ENCODE assay signal across 17 cellular contexts in genomic region chr7:121446526-121446925, GRCh38.
"Had no signal": no experiment of that assay in that cellular context is flagged by ENCODE, and none has a peak within 500 bp of the region (broad histone marks: within the 10 kb centered on the region; RNA-seq: fewer than 3 reads in every experiment).

No MANE protein-coding gene starts in this region.

- H3K27ac ChIP-seq: epithelial cell of prostate, SJCRH30 had no signal

- H3K27ac Mint-ChIP-seq: activated CD8-positive, alpha-beta T cell treated with anti-CD3 and anti-CD28 coated beads for 36 hours; activated T-cell treated with anti-CD3 and anti-CD28 coated beads, Interleukin-2, amount 50 U/mL, for 72 hours; naive thymus-derived CD8-positive, alpha-beta T cell; stimulated activated memory B cell treated with anti-CD40 and anti-IgM and Interleukin-4, amounts not matched to agents 10 μg/mL and 1 μg/mL and 100 μg/mL, for 72 hours; type B pancreatic cell had no signal

- H3K27me3 ChIP-seq: SJCRH30 had no signal

- DNase-seq: activated CD4-positive, CD25-positive, alpha-beta regulatory T cell treated with anti-CD3 and anti-CD28 coated beads, Interleukin-2, amount 50 U/mL, for 72 hours; activated CD8-positive, alpha-beta memory T cell treated with anti-CD3 and anti-CD28 coated beads, Interleukin-2, amount 50 U/mL, for 4 hours; activated CD8-positive, alpha-beta T cell treated with anti-CD3 and anti-CD28 coated beads for 36 hours; activated T-cell treated with anti-CD3 and anti-CD28 coated beads, Interleukin-2, amount 50 U/mL, for 72 hours; central memory CD4-positive, alpha-beta T cell; effector CD8-positive, alpha-beta T cell; glutamatergic neuron; islet precursor cell; lower lobe of right lung; naive thymus-derived CD8-positive, alpha-beta T cell; posterior cingulate gyrus; SJCRH30; substantia nigra had no signal

- H3K27me3 Mint-ChIP-seq: activated CD8-positive, alpha-beta T cell treated with anti-CD3 and anti-CD28 coated beads for 36 hours; naive thymus-derived CD8-positive, alpha-beta T cell; stimulated activated memory B cell treated with anti-CD40 and anti-IgM and Interleukin-4, amounts not matched to agents 10 μg/mL and 1 μg/mL and 100 μg/mL, for 72 hours; type B pancreatic cell had no signal

- H3K4me1 ChIP-seq: lower lobe of right lung, SJCRH30 had no signal

- H3K9me3 ChIP-seq: lower lobe of right lung, SJCRH30 had no signal

- H3K4me3 Mint-ChIP-seq: activated CD8-positive, alpha-beta T cell treated with anti-CD3 and anti-CD28 coated beads for 36 hours; activated T-cell treated with anti-CD3 and anti-CD28 coated beads, Interleukin-2, amount 50 U/mL, for 72 hours; naive thymus-derived CD8-positive, alpha-beta T cell; stimulated activated memory B cell treated with anti-CD40 and anti-IgM and Interleukin-4, amounts not matched to agents 10 μg/mL and 1 μg/mL and 100 μg/mL, for 72 hours; type B pancreatic cell had no signal

- H3K9me3 Mint-ChIP-seq: activated CD8-positive, alpha-beta T cell treated with anti-CD3 and anti-CD28 coated beads for 36 hours; activated T-cell treated with anti-CD3 and anti-CD28 coated beads, Interleukin-2, amount 50 U/mL, for 72 hours; naive thymus-derived CD8-positive, alpha-beta T cell; stimulated activated memory B cell treated with anti-CD40 and anti-IgM and Interleukin-4, amounts not matched to agents 10 μg/mL and 1 μg/mL and 100 μg/mL, for 72 hours; type B pancreatic cell had no signal

- H3K36me3 ChIP-seq: lower lobe of right lung, SJCRH30 had no signal

- H3K36me3 Mint-ChIP-seq: stimulated activated memory B cell treated with anti-CD40 and anti-IgM and Interleukin-4, amounts not matched to agents 10 μg/mL and 1 μg/mL and 100 μg/mL, for 72 hours; type B pancreatic cell had no signal

- ATAC-seq: activated CD8-positive, alpha-beta T cell treated with anti-CD3 and anti-CD28 coated beads for 36 hours; activated T-cell treated with anti-CD3 and anti-CD28 coated beads, Interleukin-2, amount 50 U/mL, for 72 hours; lower lobe of right lung; naive thymus-derived CD8-positive, alpha-beta T cell; stimulated activated memory B cell treated with anti-CD40 and anti-IgM and Interleukin-4, amounts not matched to agents 10 μg/mL and 1 μg/mL and 100 μg/mL, for 72 hours had no signal

- H3K4me3 ChIP-seq: coronary artery, lower lobe of right lung, SJCRH30 had no signal
